Comparison of ENCODE assay signal across 12 cellular contexts in genomic region chr19:49146408-49146770, GRCh38. TPM values are rescaled to one million over a fixed set of nuclear protein-coding genes. Genes with fewer than 3 reads are reported as not detected.
A peak's percentile ranks its signal among the peaks of the same experiment; 100 is the strongest.
DNase-seq lines count a peak whose midpoint lies in the region; ATAC-seq, FAIRE-seq and TF ChIP-seq lines count a peak whose summit lies in the region.
"Not testable (repeated sequence)": the region's sequence is repeated elsewhere in the genome, so short reads cannot be mapped to it uniquely, and the experiment has no call there.
"Had no signal": no experiment of that assay in that cellular context is flagged by ENCODE, and none has a peak within 500 bp of the region (broad histone marks: within the 10 kb centered on the region; RNA-seq: fewer than 3 reads in every experiment).

No MANE protein-coding gene starts in this region.

- not testable (repeated sequence) for H4K20me1 ChIP-seq in HepG2 (ENCODE audit: insufficient read depth, low read length)

- H3K27ac ChIP-seq in VCaP = 0 out of 2 replicates have a peak overlapping the region, but pooled peaks have one; percentile 9
- peak overlapping the region; percentile 18 for H3K27ac ChIP-seq in left ventricle myocardium inferior (replicated peaks)
- not testable (repeated sequence) for H3K27ac ChIP-seq in HepG2 (ENCODE audit: extremely low read length, insufficient read depth, low read length); trophoblast cell (ENCODE audit: low read depth, low read length)
- peak overlapping the region; percentile 13 to 35 for H3K27ac ChIP-seq in tibial artery

- ATAC-seq in HepG2 = not testable (repeated sequence)

- not testable (repeated sequence) for TF ChIP-seq CTCF in VCaP (conservative IDR thresholded peaks at IDR 0.05); left ventricle myocardium inferior (IDR thresholded peaks at IDR 0.05; ENCODE audit: borderline replicate concordance); HepG2 (CRISPR knock-in tag; IDR thresholded peaks at IDR 0.05); tibial artery (IDR thresholded peaks at IDR 0.05)

- CTCF ChIA-PET in HepG2 (lab: Yijun Ruan, JAX; ENCODE audit: low intra/inter-chr PET ratio, low total read pairs) = interaction anchor here (1.2 kb wide), 1 partner anchor 48 kb away, joined by 11 read pairs; no protein-coding TSS in a partner anchor

- intact Hi-C loops in left ventricle myocardium inferior (cut with micrococcal nuclease) = not testable (repeated sequence)
- intact Hi-C loops in HepG2 (cut with micrococcal nuclease; ENCODE audit: unreplicated experiment) = loop anchor here (5.0 kb wide), 1 partner anchor 49 kb away; no protein-coding TSS in a partner anchor
- intact Hi-C loops in tibial artery (cut with DNase I; ENCODE audit: low total_unique reads) = loop anchor here (5.0 kb wide), 2 partner anchors 49 to 51 kb away; no protein-coding TSS in a partner anchor

- not testable (repeated sequence) for TF ChIP-seq EP300 in Ishikawa (IDR thresholded peaks at IDR 0.05; ENCODE audit: borderline replicate concordance); HepG2 (IDR thresholded peaks at IDR 0.05; ENCODE audit: low read depth in 2 of 2, low read length in 2 of 2); HepG2 (CRISPR knock-in tag; IDR thresholded peaks at IDR 0.05; ENCODE audit: borderline replicate concordance)

- not testable (repeated sequence) for H3K9me3 ChIP-seq in left ventricle myocardium inferior (replicated peaks); HepG2 (ENCODE audit: low read length); trophoblast cell (ENCODE audit: insufficient read depth, low read depth, low read length); tibial artery

- H3K4me3 ChIP-seq in left ventricle myocardium inferior; HepG2 (replicated peaks in 1 of 3; ENCODE audit: insufficient read depth in 1 of 3, low read depth in 2 of 3, low read length in 3 of 3); trophoblast cell (ENCODE audit: low read depth, low read length): not testable (repeated sequence)
- peak overlapping the region; percentile 34 to 44 for H3K4me3 ChIP-seq in tibial artery

- TF ChIP-seq POLR2A in HepG2 (IDR thresholded peaks at IDR 0.05; ENCODE audit: insufficient read depth in 1 of 2, low read depth in 2 of 2, low read length in 2 of 2) = not testable (repeated sequence)

- not testable (repeated sequence) for H2BK12ac ChIP-seq in trophoblast cell (ENCODE audit: low read length)

- H3K27me3 ChIP-seq in left ventricle myocardium inferior (ENCODE audit: low read depth); HepG2 (ENCODE audit: control insufficient read depth in 1 of 2, insufficient read depth in 2 of 2, low read length in 2 of 2); trophoblast cell (ENCODE audit: insufficient read depth, low read length); tibial artery: not testable (repeated sequence)

- DNase-seq in ELR (ENCODE audit: low read depth) = peak; percentile 36
- peak; percentile 43 for DNase-seq in cerebellum (ENCODE audit: low spot score)
- not testable (repeated sequence) for DNase-seq in left ventricle myocardium inferior; HepG2 (ENCODE audit: low spot score); trophoblast cell; tibial artery

- WGBS in HepG2 (ENCODE audit: low lambda C conversion rate) = 65% methylated on average over 6 of the region's 7 CpGs
- no CpG with 5 or more reads among the region's 7 CpGs for WGBS in trophoblast cell (ENCODE audit: extremely low coverage, insufficient coverage, insufficient read length)

- H3K23ac ChIP-seq in trophoblast cell (ENCODE audit: low read length) = not testable (repeated sequence)

- not testable (repeated sequence) for H3K18ac ChIP-seq in trophoblast cell (ENCODE audit: low read length)

- not testable (repeated sequence) for H2AFZ ChIP-seq in HepG2 (ENCODE audit: low read length); trophoblast cell (ENCODE audit: insufficient read depth, low read length, poor library complexity)

- in situ Hi-C loops in HepG2 (cut with HindIII; ENCODE audit: extremely low pct_ligation_motif_present, low pct_unique_long_range_greater_than_20kb) = not testable (repeated sequence)

- H3K4me1 ChIP-seq in left ventricle myocardium inferior (peaks cover 70% of the 10 kb centered on the region), HepG2 (ENCODE audit: insufficient read depth, low read length) (peaks cover 47% of the 10 kb centered on the region), trophoblast cell (ENCODE audit: control insufficient read depth in 1 of 2, insufficient read depth in 2 of 2, low read length in 2 of 2) (peaks cover 6 to 29% of the 10 kb centered on the region in 2 experiments), tibial artery (peaks cover 0 to 55% (median 38%) of the 10 kb centered on the region in 4 donors)

- not testable (repeated sequence) for H4K91ac ChIP-seq in trophoblast cell (ENCODE audit: low read depth, low read length)

- not testable (repeated sequence) for TF ChIP-seq RAD21 in Ishikawa (IDR thresholded peaks at IDR 0.05; ENCODE audit: low read depth); HepG2 (CRISPR knock-in tag; IDR thresholded peaks at IDR 0.05)

- not testable (repeated sequence) for H3K79me2 ChIP-seq in HepG2 (ENCODE audit: insufficient read depth, low read length); trophoblast cell (ENCODE audit: control insufficient read depth, insufficient read depth, low read length, poor library complexity)

- H2BK5ac ChIP-seq in trophoblast cell (ENCODE audit: low read depth, low read length, poor library complexity) = not testable (repeated sequence)

- H3K4ac ChIP-seq in trophoblast cell (ENCODE audit: low read depth, low read length) = not testable (repeated sequence)

- not testable (repeated sequence) for H4K8ac ChIP-seq in trophoblast cell (ENCODE audit: low read depth, low read length)

- not testable (repeated sequence) for H3K9ac ChIP-seq in HepG2 (ENCODE audit: insufficient read depth, low read depth, low read length); trophoblast cell (ENCODE audit: low read length)

- H2BK120ac ChIP-seq in trophoblast cell (ENCODE audit: insufficient read depth, low read length, poor library complexity) = not testable (repeated sequence)

- POLR2A ChIA-PET in HepG2 (lab: Yijun Ruan, JAX) = not testable (repeated sequence)

- not testable (repeated sequence) for H3K14ac ChIP-seq in trophoblast cell (ENCODE audit: low read length)

- peaks cover 14% of the 10 kb centered on the region for H3K79me1 ChIP-seq in trophoblast cell (ENCODE audit: low read length)

- H3K36me3 ChIP-seq in left ventricle myocardium inferior; HepG2 (replicated peaks in 1 of 2; ENCODE audit: control insufficient read depth in 1 of 2, insufficient read depth in 2 of 2, low read length in 2 of 2); trophoblast cell (ENCODE audit: control insufficient read depth in 1 of 2, insufficient read depth in 2 of 2, low read length in 2 of 2); tibial artery: not testable (repeated sequence)

- not testable (repeated sequence) for BruUV-seq in HepG2 (replicated peaks; lab: Mats Ljungman, UMichigan)

- not testable (repeated sequence) for H3K4me2 ChIP-seq in HepG2 (ENCODE audit: low read depth, low read length)
- peak overlapping the region; percentile 58 for H3K4me2 ChIP-seq in trophoblast cell (ENCODE audit: low read length)

- H4K12ac ChIP-seq in trophoblast cell (ENCODE audit: low read depth, low read length) = not testable (repeated sequence)

- not testable (repeated sequence) for FAIRE-seq in HepG2 (lab: Jason Lieb, UNC)

- not testable (repeated sequence) for H2AK5ac ChIP-seq in trophoblast cell (ENCODE audit: low read length)

RNA-seq across cellular contexts. Expression of gene HRC, which starts 8.8 kb away (rescaled TPM):
- total RNA-seq in cerebellum (0.91 TPM), left ventricle myocardium inferior (1,040 TPM), HepG2 (2016; rRNA removed; fragmentation: Illumina TruSeq; extraction: Trizol) (1.5 and 3.6 TPM in 2 replicates)
- 0.18 and 0.20 TPM in 2 replicates for total RNA-seq in HepG2 (2016; cell fraction: cytosol; rRNA removed; fragmentation: Illumina TruSeq; extraction: Trizol; ENCODE audit: low read depth)
- total RNA-seq in HepG2 (2016; cell fraction: insoluble cytoplasmic fraction; rRNA removed; fragmentation: Illumina TruSeq; extraction: Trizol) = 1.0 and 4.4 TPM in 2 replicates
- 0.24 and 0.46 TPM in 2 replicates for total RNA-seq in HepG2 (2016; cell fraction: membrane; rRNA removed; fragmentation: Illumina TruSeq; extraction: Trizol)
- total RNA-seq in HepG2 (2016; cell fraction: nucleus; rRNA removed; fragmentation: Illumina TruSeq; extraction: Trizol) = 2.5 and 3.4 TPM in 2 replicates
- polyA plus RNA-seq in HepG2 (2011; rRNA removed) = 15.4 and 26.4 TPM in 2 replicates
- 13.5 and 21.9 TPM in 2 replicates for polyA plus RNA-seq in HepG2 (2011; cell fraction: cytosol; rRNA removed)
- 13.0 and 19.9 TPM in 2 replicates for polyA plus RNA-seq in HepG2 (2011; cell fraction: nucleus; rRNA removed)
- 17.7 and 25.6 TPM in 2 replicates for polyA plus RNA-seq in HepG2 (2012)
- 0.20 and 0.45 TPM in 2 replicates for polyA plus RNA-seq in HepG2 (2016; cell fraction: cytosol; fragmentation: Illumina TruSeq; extraction: Trizol; ENCODE audit: low read depth)
- polyA plus RNA-seq in HepG2 (2016; cell fraction: insoluble cytoplasmic fraction; fragmentation: Illumina TruSeq; extraction: Trizol; ENCODE audit: low read depth) = 1.3 and 2.6 TPM in 2 replicates
- polyA plus RNA-seq in HepG2 (2016; cell fraction: membrane; fragmentation: Illumina TruSeq; extraction: Trizol; ENCODE audit: low read depth) = 0.15 and 0.74 TPM in 2 replicates
- 7.3 and 9.2 TPM in 2 replicates for polyA plus RNA-seq in HepG2 (2016; cell fraction: nucleus; fragmentation: Illumina TruSeq; extraction: Trizol; ENCODE audit: insufficient read depth, low read depth)
- polyA minus RNA-seq in HepG2 (2011; rRNA and poly(A)+ RNA removed; ENCODE audit: low replicate concordance) = 0.28 and 5.1 TPM in 2 replicates
- polyA minus RNA-seq in HepG2 (2011; cell fraction: cytosol; rRNA and poly(A)+ RNA removed) = 3.9 and 8.6 TPM in 2 replicates
- polyA minus RNA-seq in HepG2 (2011; cell fraction: nucleus; rRNA and poly(A)+ RNA removed) = 2.2 and 4.6 TPM in 2 replicates
- 0.15 and 0.18 TPM in 2 replicates for polyA plus RNA-seq in trophoblast cell (2013)
- total RNA-seq: glomerular endothelial cell, SK-MEL-5 had no signal
- polyA plus RNA-seq: CD14-positive monocyte had no signal

RNA-seq across cellular contexts. Expression of gene TRPM4, which starts 11.2 kb away (rescaled TPM):
- total RNA-seq in cerebellum (5.7 TPM), left ventricle myocardium inferior (31.5 TPM), HepG2 (2016; rRNA removed; fragmentation: Illumina TruSeq; extraction: Trizol) (1.7 and 1.9 TPM in 2 replicates)
- total RNA-seq in HepG2 (2016; cell fraction: cytosol; rRNA removed; fragmentation: Illumina TruSeq; extraction: Trizol; ENCODE audit: low read depth) = 0.91 and 1.1 TPM in 2 replicates
- 1.2 and 1.5 TPM in 2 replicates for total RNA-seq in HepG2 (2016; cell fraction: insoluble cytoplasmic fraction; rRNA removed; fragmentation: Illumina TruSeq; extraction: Trizol)
- total RNA-seq in HepG2 (2016; cell fraction: membrane; rRNA removed; fragmentation: Illumina TruSeq; extraction: Trizol) = 1.2 and 1.6 TPM in 2 replicates
- 3.3 and 3.9 TPM in 2 replicates for total RNA-seq in HepG2 (2016; cell fraction: nucleus; rRNA removed; fragmentation: Illumina TruSeq; extraction: Trizol)
- polyA plus RNA-seq in HepG2 (2011; rRNA removed) = 4.3 and 6.3 TPM in 2 replicates
- 3.2 and 3.5 TPM in 2 replicates for polyA plus RNA-seq in HepG2 (2011; cell fraction: cytosol; rRNA removed)
- 27.5 and 33.2 TPM in 2 replicates for polyA plus RNA-seq in HepG2 (2011; cell fraction: nucleus; rRNA removed)
- 6.3 and 7.5 TPM in 2 replicates for polyA plus RNA-seq in HepG2 (2012)
- 0.50 and 0.69 TPM in 2 replicates for polyA plus RNA-seq in HepG2 (2016; cell fraction: cytosol; fragmentation: Illumina TruSeq; extraction: Trizol; ENCODE audit: low read depth)
- 0.73 and 1.3 TPM in 2 replicates for polyA plus RNA-seq in HepG2 (2016; cell fraction: insoluble cytoplasmic fraction; fragmentation: Illumina TruSeq; extraction: Trizol; ENCODE audit: low read depth)
- 1.1 TPM in 2 replicates for polyA plus RNA-seq in HepG2 (2016; cell fraction: membrane; fragmentation: Illumina TruSeq; extraction: Trizol; ENCODE audit: low read depth)
- 6.3 and 6.9 TPM in 2 replicates for polyA plus RNA-seq in HepG2 (2016; cell fraction: nucleus; fragmentation: Illumina TruSeq; extraction: Trizol; ENCODE audit: insufficient read depth, low read depth)
- polyA minus RNA-seq in HepG2 (2011; rRNA and poly(A)+ RNA removed; ENCODE audit: low replicate concordance) = 4.8 and 7.6 TPM in 2 replicates
- 1.8 and 3.2 TPM in 2 replicates for polyA minus RNA-seq in HepG2 (2011; cell fraction: cytosol; rRNA and poly(A)+ RNA removed)
- 5.5 and 6.3 TPM in 2 replicates for polyA minus RNA-seq in HepG2 (2011; cell fraction: nucleus; rRNA and poly(A)+ RNA removed)
- polyA plus RNA-seq in trophoblast cell (2013) = 21.0 and 24.3 TPM in 2 replicates

RNA-seq across cellular contexts. Expression of gene PPFIA3, which starts 27.0 kb away (rescaled TPM):
- total RNA-seq in cerebellum = 32.6 TPM
- total RNA-seq in left ventricle myocardium inferior = 5.7 TPM
- total RNA-seq in HepG2 (2016; rRNA removed; fragmentation: Illumina TruSeq; extraction: Trizol) = 6.3 and 8.6 TPM in 2 replicates
- 1.9 and 2.7 TPM in 2 replicates for total RNA-seq in HepG2 (2016; cell fraction: cytosol; rRNA removed; fragmentation: Illumina TruSeq; extraction: Trizol; ENCODE audit: low read depth)
- 6.5 and 8.9 TPM in 2 replicates for total RNA-seq in HepG2 (2016; cell fraction: insoluble cytoplasmic fraction; rRNA removed; fragmentation: Illumina TruSeq; extraction: Trizol)
- 4.5 and 5.6 TPM in 2 replicates for total RNA-seq in HepG2 (2016; cell fraction: membrane; rRNA removed; fragmentation: Illumina TruSeq; extraction: Trizol)
- total RNA-seq in HepG2 (2016; cell fraction: nucleus; rRNA removed; fragmentation: Illumina TruSeq; extraction: Trizol) = 8.1 and 9.0 TPM in 2 replicates
- 6.7 and 8.9 TPM in 2 replicates for polyA plus RNA-seq in HepG2 (2011; rRNA removed)
- 6.0 and 7.5 TPM in 2 replicates for polyA plus RNA-seq in HepG2 (2011; cell fraction: cytosol; rRNA removed)
- 37.0 and 50.3 TPM in 2 replicates for polyA plus RNA-seq in HepG2 (2011; cell fraction: nucleus; rRNA removed)
- 9.4 and 9.5 TPM in 2 replicates for polyA plus RNA-seq in HepG2 (2012)
- 1.9 and 2.8 TPM in 2 replicates for polyA plus RNA-seq in HepG2 (2016; cell fraction: cytosol; fragmentation: Illumina TruSeq; extraction: Trizol; ENCODE audit: low read depth)
- polyA plus RNA-seq in HepG2 (2016; cell fraction: insoluble cytoplasmic fraction; fragmentation: Illumina TruSeq; extraction: Trizol; ENCODE audit: low read depth) = 6.2 and 6.5 TPM in 2 replicates
- 3.3 and 4.2 TPM in 2 replicates for polyA plus RNA-seq in HepG2 (2016; cell fraction: membrane; fragmentation: Illumina TruSeq; extraction: Trizol; ENCODE audit: low read depth)
- 21.5 and 24.1 TPM in 2 replicates for polyA plus RNA-seq in HepG2 (2016; cell fraction: nucleus; fragmentation: Illumina TruSeq; extraction: Trizol; ENCODE audit: insufficient read depth, low read depth)
- 8.5 and 15.8 TPM in 2 replicates for polyA minus RNA-seq in HepG2 (2011; rRNA and poly(A)+ RNA removed; ENCODE audit: low replicate concordance)
- polyA minus RNA-seq in HepG2 (2011; cell fraction: cytosol; rRNA and poly(A)+ RNA removed) = 4.9 and 5.9 TPM in 2 replicates
- polyA minus RNA-seq in HepG2 (2011; cell fraction: nucleus; rRNA and poly(A)+ RNA removed) = 13.8 and 16.6 TPM in 2 replicates
- polyA plus RNA-seq in trophoblast cell (2013) = 4.6 and 5.4 TPM in 2 replicates
- polyA plus RNA-seq: CD14-positive monocyte had no signal

RNA-seq across cellular contexts. Expression of gene C19orf73, which starts 27.4 kb away (rescaled TPM):
- total RNA-seq in cerebellum (1.5 TPM), left ventricle myocardium inferior (1.6 TPM), HepG2 (2016; rRNA removed; fragmentation: Illumina TruSeq; extraction: Trizol) (0.80 and 1.4 TPM in 2 replicates)
- total RNA-seq in HepG2 (2016; cell fraction: cytosol; rRNA removed; fragmentation: Illumina TruSeq; extraction: Trizol; ENCODE audit: low read depth) = 1.6 and 3.1 TPM in 2 replicates
- total RNA-seq in HepG2 (2016; cell fraction: insoluble cytoplasmic fraction; rRNA removed; fragmentation: Illumina TruSeq; extraction: Trizol) = 1.6 and 1.9 TPM in 2 replicates
- 2.1 and 2.4 TPM in 2 replicates for total RNA-seq in HepG2 (2016; cell fraction: membrane; rRNA removed; fragmentation: Illumina TruSeq; extraction: Trizol)
- 0.59 and 0.94 TPM in 2 replicates for total RNA-seq in HepG2 (2016; cell fraction: nucleus; rRNA removed; fragmentation: Illumina TruSeq; extraction: Trizol)
- 1.5 and 3.0 TPM in 2 replicates for polyA plus RNA-seq in HepG2 (2011; rRNA removed)
- 2.6 TPM in 2 replicates for polyA plus RNA-seq in HepG2 (2011; cell fraction: cytosol; rRNA removed)
- polyA plus RNA-seq in HepG2 (2011; cell fraction: nucleus; rRNA removed) = 3.8 and 4.8 TPM in 2 replicates
- 1.1 and 1.9 TPM in 2 replicates for polyA plus RNA-seq in HepG2 (2012)
- polyA plus RNA-seq in HepG2 (2016; cell fraction: cytosol; fragmentation: Illumina TruSeq; extraction: Trizol; ENCODE audit: low read depth) = 2.0 and 2.7 TPM in 2 replicates
- polyA plus RNA-seq in HepG2 (2016; cell fraction: insoluble cytoplasmic fraction; fragmentation: Illumina TruSeq; extraction: Trizol; ENCODE audit: low read depth) = 1.6 and 2.2 TPM in 2 replicates
- 1.5 and 1.6 TPM in 2 replicates for polyA plus RNA-seq in HepG2 (2016; cell fraction: membrane; fragmentation: Illumina TruSeq; extraction: Trizol; ENCODE audit: low read depth)
- polyA plus RNA-seq in HepG2 (2016; cell fraction: nucleus; fragmentation: Illumina TruSeq; extraction: Trizol; ENCODE audit: insufficient read depth, low read depth) = 0.74 TPM in 1 of 2 replicates, not detected in the other
- 1.3 TPM in 2 replicates for polyA minus RNA-seq in HepG2 (2011; rRNA and poly(A)+ RNA removed; ENCODE audit: low replicate concordance)
- polyA minus RNA-seq in HepG2 (2011; cell fraction: cytosol; rRNA and poly(A)+ RNA removed) = 0.89 and 1.2 TPM in 2 replicates
- 1.8 and 3.0 TPM in 2 replicates for polyA minus RNA-seq in HepG2 (2011; cell fraction: nucleus; rRNA and poly(A)+ RNA removed)
- 2.0 and 2.7 TPM in 2 replicates for polyA plus RNA-seq in trophoblast cell (2013)
- total RNA-seq: urinary bladder had no signal

RNA-seq across cellular contexts. Expression of gene LIN7B, which starts 32.2 kb away (rescaled TPM):
- total RNA-seq in cerebellum (12.9 TPM), left ventricle myocardium inferior (23.4 TPM), HepG2 (2016; rRNA removed; fragmentation: Illumina TruSeq; extraction: Trizol) (3.5 and 5.3 TPM in 2 replicates)
- total RNA-seq in HepG2 (2016; cell fraction: cytosol; rRNA removed; fragmentation: Illumina TruSeq; extraction: Trizol; ENCODE audit: low read depth) = 5.6 and 7.0 TPM in 2 replicates
- 2.9 and 5.2 TPM in 2 replicates for total RNA-seq in HepG2 (2016; cell fraction: insoluble cytoplasmic fraction; rRNA removed; fragmentation: Illumina TruSeq; extraction: Trizol)
- 6.4 and 6.9 TPM in 2 replicates for total RNA-seq in HepG2 (2016; cell fraction: membrane; rRNA removed; fragmentation: Illumina TruSeq; extraction: Trizol)
- total RNA-seq in HepG2 (2016; cell fraction: nucleus; rRNA removed; fragmentation: Illumina TruSeq; extraction: Trizol) = 3.4 and 4.1 TPM in 2 replicates
- polyA plus RNA-seq in HepG2 (2011; rRNA removed) = 7.6 and 8.6 TPM in 2 replicates
- 5.0 and 9.3 TPM in 2 replicates for polyA plus RNA-seq in HepG2 (2011; cell fraction: cytosol; rRNA removed)
- 15.9 and 17.9 TPM in 2 replicates for polyA plus RNA-seq in HepG2 (2011; cell fraction: nucleus; rRNA removed)
- polyA plus RNA-seq in HepG2 (2012) = 3.9 and 4.2 TPM in 2 replicates
- 4.7 and 5.8 TPM in 2 replicates for polyA plus RNA-seq in HepG2 (2016; cell fraction: cytosol; fragmentation: Illumina TruSeq; extraction: Trizol; ENCODE audit: low read depth)
- polyA plus RNA-seq in HepG2 (2016; cell fraction: insoluble cytoplasmic fraction; fragmentation: Illumina TruSeq; extraction: Trizol; ENCODE audit: low read depth) = 3.3 and 3.7 TPM in 2 replicates
- polyA plus RNA-seq in HepG2 (2016; cell fraction: membrane; fragmentation: Illumina TruSeq; extraction: Trizol; ENCODE audit: low read depth) = 2.7 and 6.8 TPM in 2 replicates
- polyA plus RNA-seq in HepG2 (2016; cell fraction: nucleus; fragmentation: Illumina TruSeq; extraction: Trizol; ENCODE audit: insufficient read depth, low read depth) = 8.3 and 9.6 TPM in 2 replicates
- polyA minus RNA-seq in HepG2 (2011; rRNA and poly(A)+ RNA removed; ENCODE audit: low replicate concordance) = 3.8 and 4.0 TPM in 2 replicates
- polyA minus RNA-seq in HepG2 (2011; cell fraction: cytosol; rRNA and poly(A)+ RNA removed) = 0.88 and 1.7 TPM in 2 replicates
- 4.9 and 8.3 TPM in 2 replicates for polyA minus RNA-seq in HepG2 (2011; cell fraction: nucleus; rRNA and poly(A)+ RNA removed)
- 5.3 and 5.4 TPM in 2 replicates for polyA plus RNA-seq in trophoblast cell (2013)

Comparison
In these comparisons a context has a peak if more than half of its experiments do, and no peak if none do; other contexts are left out.
1. RNA of gene HRC, which starts 8.8 kb away (total RNA-seq): 1,040 TPM in left ventricle myocardium inferior (single experiment); 0.18 to 4.4 TPM in HepG2 and 0.91 TPM in cerebellum (single experiment); every median in the first group is over 100 times any median in the second.